8 cellular contexts compared by ENCODE assay signal in genomic region chr9:137168907-137169763, GRCh38. TPM values are rescaled to one million over a fixed set of nuclear protein-coding genes. Genes with fewer than 3 reads are reported as not detected.
DNase-seq lines count a peak whose midpoint lies in the region; ATAC-seq and FAIRE-seq lines count a peak whose summit lies in the region.

No MANE protein-coding gene starts in this region.

- H3K27ac ChIP-seq in right cardiac atrium (ENCODE audit: low read length) (no peak overlapping the region), small intestine (ENCODE audit: low read depth in 1 of 2, low read length in 1 of 2) (peak overlapping the region in 1 of 2 donors; percentile 10)

- peaks cover 85% of the 10 kb centered on the region for H3K27me3 Mint-ChIP-seq in stimulated activated naive CD8-positive, alpha-beta T cell treated with anti-CD3 and anti-CD28 coated beads, Interleukin-15, amount 100 ng/mL, for 72 hours

- peak; percentile 19 for ATAC-seq in stimulated activated naive CD8-positive, alpha-beta T cell treated with anti-CD3 and anti-CD28 coated beads, Interleukin-15, amount 100 ng/mL, for 72 hours
- ATAC-seq in stimulated activated naive CD8-positive, alpha-beta T cell treated with anti-CD3 and anti-CD28 coated beads, Interleukin-15, Interleukin-2, amounts not matched to agents 100 U/mL and 50 U/mL, for 24 hours: no peak
- ATAC-seq in right cardiac atrium: no peak
- no peak for ATAC-seq in HG03439 (IDR thresholded peaks at IDR 0.05; ENCODE audit: unreplicated experiment)

- peaks cover 17% of the 10 kb centered on the region for H3K4me1 Mint-ChIP-seq in stimulated activated naive CD8-positive, alpha-beta T cell treated with anti-CD3 and anti-CD28 coated beads, Interleukin-15, amount 100 ng/mL, for 72 hours

- under 1% methylated on average over 114 of the region's 114 CpGs for WGBS in right cardiac atrium
- 0% methylated on average over 37 to 114 of the region's 114 CpGs for WGBS in small intestine, 3 donors

- intact Hi-C loops in right cardiac atrium (cut with DNase I): no loop called here

- no peaks in the 10 kb centered on the region for H3K27me3 ChIP-seq in right cardiac atrium (ENCODE audit: control insufficient read depth, insufficient read depth)
- peaks cover 6 to 25% of the 10 kb centered on the region in 2 donors for H3K27me3 ChIP-seq in small intestine (ENCODE audit: control insufficient read depth in 2 of 2, insufficient read depth in 2 of 2, low read length in 2 of 2)

- H3K27ac Mint-ChIP-seq in stimulated activated naive CD8-positive, alpha-beta T cell treated with anti-CD3 and anti-CD28 coated beads, Interleukin-15, amount 100 ng/mL, for 72 hours: no peak overlapping the region

- no peaks in the 10 kb centered on the region for H3K9me3 Mint-ChIP-seq in stimulated activated naive CD8-positive, alpha-beta T cell treated with anti-CD3 and anti-CD28 coated beads, Interleukin-15, amount 100 ng/mL, for 72 hours

- FAIRE-seq in small intestine (lab: Jason Lieb, UNC): no peak

- H3K36me3 ChIP-seq in small intestine (ENCODE audit: control insufficient read depth in 2 of 2, insufficient read depth in 2 of 2, low read length in 2 of 2): no peaks in the 10 kb centered on the region

- peak overlapping the region; percentile 72 to 77 for H3K4me3 Mint-ChIP-seq in stimulated activated naive CD8-positive, alpha-beta T cell treated with anti-CD3 and anti-CD28 coated beads, Interleukin-15, amount 100 ng/mL, for 72 hours

- H3K4me3 ChIP-seq in right cardiac atrium (ENCODE audit: low read length) (peak overlapping the region; percentile 1), small intestine (ENCODE audit: low read depth in 1 of 2, low read length in 2 of 2) (peak overlapping the region; percentile 36 to 48)

- peaks cover 2% of the 10 kb centered on the region for H3K4me1 ChIP-seq in right cardiac atrium (ENCODE audit: control insufficient read depth, insufficient read depth, low read length)
- peaks cover 0 to 5% of the 10 kb centered on the region in 2 donors for H3K4me1 ChIP-seq in small intestine (ENCODE audit: control insufficient read depth in 2 of 2, insufficient read depth in 1 of 2, low read depth in 1 of 2, low read length in 1 of 2)

- H3K9me3 ChIP-seq in right cardiac atrium (ENCODE audit: control insufficient read depth, low read length) (no peaks in the 10 kb centered on the region), small intestine (ENCODE audit: control insufficient read depth, low read depth) (no peaks in the 10 kb centered on the region)

- DNase-seq in stimulated activated naive CD8-positive, alpha-beta T cell treated with anti-CD3 and anti-CD28 coated beads, Interleukin-15, amount 100 ng/mL, for 72 hours: no peak
- no peak for DNase-seq in stimulated activated naive CD8-positive, alpha-beta T cell treated with anti-CD3 and anti-CD28 coated beads, Interleukin-15, Interleukin-2, amounts not matched to agents 100 U/mL and 50 U/mL, for 24 hours
- DNase-seq in NCI-H2081 treated with DMSO at 0.1 percent for 48 hours (lab: John Stamatoyannopoulos, UW): peak; percentile 68
- peak; percentile 43 to 55 for DNase-seq in activated T-cell treated with anti-CD3 and anti-CD28 coated beads, Interleukin-2, amount 50 U/mL, for 48 hours
- peak; percentile 46 to 80 (median 79) for DNase-seq in right cardiac atrium
- DNase-seq in small intestine: peak; percentile 67
- DNase-seq in amniotic stem cell (lab: John Stamatoyannopoulos, UW): no peak

RNA-seq across cellular contexts. Expression of gene LRRC26, which starts 0.7 kb away (rescaled TPM):
- total RNA-seq in right cardiac atrium: not detected
- polyA plus RNA-seq in right cardiac atrium: not detected
- polyA plus RNA-seq in small intestine: 1 to 10 TPM in 2 of 3 donors, under 1 TPM in 1; 0.67 to 1.5 (median 1.4) TPM

RNA-seq across cellular contexts. Expression of gene TMEM210, which starts 2.7 kb away (rescaled TPM):
- not detected for total RNA-seq in right cardiac atrium
- polyA plus RNA-seq in right cardiac atrium (not detected), small intestine (not detected)

RNA-seq across cellular contexts. Expression of gene ANAPC2, which starts 19.2 kb away (rescaled TPM):
- total RNA-seq in right cardiac atrium: 10 to 100 TPM; 31.9 to 45.7 (median 37.4) TPM
- polyA plus RNA-seq in right cardiac atrium (26.6 TPM), small intestine (10 to 100 TPM; 20.0 to 39.6 (median 34.4) TPM)

RNA-seq across cellular contexts. Expression of gene SSNA1, which starts 19.3 kb away (rescaled TPM):
- 10 to 100 TPM; 43.2 to 57.8 (median 48.3) TPM for total RNA-seq in right cardiac atrium
- polyA plus RNA-seq in right cardiac atrium (86.4 TPM), small intestine (100 to 1,000 TPM in 2 of 3 donors, 10 to 100 TPM in 1; 92.0 to 146 (median 113) TPM)

RNA-seq across cellular contexts. Expression of gene GRIN1, which starts 30.2 kb away (rescaled TPM):
- total RNA-seq in right cardiac atrium: under 1 TPM in 1 of 4 donors, not detected in 3; 0.08 TPM
- 0.09 TPM for polyA plus RNA-seq in right cardiac atrium
- polyA plus RNA-seq in small intestine: under 1 TPM in 1 of 3 donors, not detected in 2; 0.79 TPM

Comparison
In these comparisons a context has a peak if more than half of its experiments do, and no peak if none do; other contexts are left out.
1. DNase-seq: peak in NCI-H2081 treated with DMSO at 0.1 percent for 48 hours (single experiment), activated T-cell treated with anti-CD3 and anti-CD28 coated beads, Interleukin-2, amount 50 U/mL, for 48 hours (2 of 2), right cardiac atrium (3 of 3) and small intestine (single experiment); none in stimulated activated naive CD8-positive, alpha-beta T cell treated with anti-CD3 and anti-CD28 coated beads, Interleukin-15, amount 100 ng/mL, for 72 hours (0 of 2), stimulated activated naive CD8-positive, alpha-beta T cell treated with anti-CD3 and anti-CD28 coated beads, Interleukin-15, Interleukin-2, amounts not matched to agents 100 U/mL and 50 U/mL, for 24 hours (single experiment) and amniotic stem cell (single experiment).